Comparison of ENCODE assay signal across 7 cellular contexts in the genomic region with DNA sequence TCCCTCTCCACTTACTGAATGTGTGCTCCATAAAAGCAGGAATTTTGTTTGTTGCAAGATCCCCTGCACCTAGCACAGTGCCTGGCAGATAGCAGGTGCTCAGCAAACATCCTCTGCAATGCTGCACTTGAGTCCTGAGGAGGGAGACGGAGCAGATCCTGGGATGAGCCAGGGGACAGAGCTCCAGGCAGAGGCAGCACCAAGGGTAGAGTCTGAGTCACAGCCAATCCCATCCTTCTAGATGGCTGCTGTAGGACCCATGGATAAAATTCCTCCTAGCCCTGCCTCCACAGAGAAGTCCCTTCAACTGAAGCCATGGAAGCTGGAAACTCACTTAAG. TPM values are rescaled to one million over a fixed set of nuclear protein-coding genes. Genes with fewer than 3 reads are reported as not detected.
A peak's percentile ranks its signal among the peaks of the same experiment; 100 is the strongest.
DNase-seq lines count a peak whose midpoint lies in the region; ATAC-seq, FAIRE-seq and TF ChIP-seq lines count a peak whose summit lies in the region.
"Not testable (repeated sequence)": the region's sequence is repeated elsewhere in the genome, so short reads cannot be mapped to it uniquely, and the experiment has no call there.

No MANE protein-coding gene starts in this region.

- not testable (repeated sequence) for H3K27me3 ChIP-seq in BLaER1; HCT116 (ENCODE audit: insufficient read depth, low read length); PC-3 (ENCODE audit: low read length); RWPE2 (ENCODE audit: insufficient read depth, poor library complexity, severe bottlenecking); bronchial epithelial cell (ENCODE audit: control insufficient read depth, insufficient read depth, low read length); neural progenitor cell

- POLR2A ChIA-PET in HCT116 (lab: Charles Lee): not testable (repeated sequence)
- POLR2A ChIA-PET in PC-3 (lab: Charles Lee; ENCODE audit: unreplicated experiment): interaction anchor here (0.7 to 0.9 kb wide), 2 partner anchors 58 to 1079 kb away, joined by 3 to 5 read pairs; no protein-coding TSS in a partner anchor

- H3K4me1 ChIP-seq in BLaER1: peaks cover 50% of the 10 kb centered on the region
- not testable (repeated sequence) for H3K4me1 ChIP-seq in HCT116 (ENCODE audit: control insufficient read depth in 1 of 2, insufficient read depth in 2 of 2, low read length in 2 of 2); neural progenitor cell
- peaks cover 65% of the 10 kb centered on the region for H3K4me1 ChIP-seq in PC-3 (ENCODE audit: insufficient read depth, low read length)
- H3K4me1 ChIP-seq in RWPE2 (ENCODE audit: insufficient read depth, poor library complexity, severe bottlenecking): peaks cover 42% of the 10 kb centered on the region

- ATAC-seq in HCT116: peak; percentile 38; the same call in 1 of the 2 replicates
- peak; percentile 16 for ATAC-seq in PC-3
- peak; percentile 61 for ATAC-seq in RWPE2 (ENCODE audit: low read depth)

- TF ChIP-seq CTCF in HCT116 (IDR thresholded peaks at IDR 0.05 in 2 of 3, conservative IDR thresholded peaks at IDR 0.05 in 1 of 3; ENCODE audit: borderline replicate concordance in 1 of 3, insufficient read depth in 1 of 3, low read depth in 2 of 3, low read length in 2 of 3); PC-3 (conservative IDR thresholded peaks at IDR 0.05; ENCODE audit: low read depth, low read length); RWPE2 (IDR thresholded peaks at IDR 0.05; ENCODE audit: poor library complexity, severe bottlenecking); bronchial epithelial cell (IDR thresholded peaks at IDR 0.05; ENCODE audit: insufficient read depth, low read length, severe bottlenecking); neural progenitor cell (IDR thresholded peaks at IDR 0.05): not testable (repeated sequence)

- not testable (repeated sequence) for H3K9me3 ChIP-seq in BLaER1; HCT116 (ENCODE audit: control insufficient read depth in 1 of 2, insufficient read depth in 1 of 2, low read depth in 1 of 2, low read length in 2 of 2); PC-3 (ENCODE audit: low read length); RWPE2 (ENCODE audit: severe bottlenecking); neural progenitor cell (ENCODE audit: low read depth)

- peak overlapping the region; percentile 65 for H3K27ac Mint-ChIP-seq in neural progenitor cell

- H3K4me2 ChIP-seq in BLaER1: peak overlapping the region; percentile 62; the same call in 1 of the 2 replicates
- not testable (repeated sequence) for H3K4me2 ChIP-seq in HCT116 (ENCODE audit: low read length); neural progenitor cell
- H3K4me2 ChIP-seq in PC-3 (ENCODE audit: low read length): peak overlapping the region; percentile 48

- H3K36me3 ChIP-seq in BLaER1; HCT116 (ENCODE audit: control insufficient read depth in 1 of 2, insufficient read depth in 2 of 2, low read length in 2 of 2); PC-3 (ENCODE audit: low read depth, low read length); RWPE2 (ENCODE audit: low read depth); bronchial epithelial cell (ENCODE audit: control insufficient read depth, insufficient read depth, low read length); neural progenitor cell: not testable (repeated sequence)

- FAIRE-seq in bronchial epithelial cell (lab: Jason Lieb, UNC): not testable (repeated sequence)

- H4K20me1 ChIP-seq in BLaER1; HCT116 (ENCODE audit: insufficient read depth); PC-3 (ENCODE audit: low read length); neural progenitor cell (ENCODE audit: low read depth): not testable (repeated sequence)

- BruUV-seq in HCT116 (replicated peaks; lab: Mats Ljungman, UMichigan); PC-3 (replicated peaks; lab: Mats Ljungman, UMichigan): not testable (repeated sequence)

- not testable (repeated sequence) for H3K27ac ChIP-seq in BLaER1; HCT116 (ENCODE audit: low read depth, low read length); neural progenitor cell
- H3K27ac ChIP-seq in PC-3 (ENCODE audit: low read length) (peak overlapping the region; percentile 79), RWPE2 (ENCODE audit: poor library complexity, severe bottlenecking) (peak overlapping the region; percentile 75)

- H3K79me2 ChIP-seq in HCT116 (ENCODE audit: insufficient read depth, low read length); PC-3 (ENCODE audit: low read length); neural progenitor cell (ENCODE audit: low read depth): not testable (repeated sequence)

- RAD21 ChIA-PET in HCT116 (lab: Charles Lee; ENCODE audit: low non-redundant PET in 1 of 2, low total read pairs in 2 of 2, uncharacterized antibody in 2 of 2, unreplicated experiment in 2 of 2): not testable (repeated sequence)

- CTCF ChIA-PET in HCT116 (lab: Charles Lee): not testable (repeated sequence)
- CTCF ChIA-PET in PC-3 (lab: Charles Lee): interaction anchor here (0.6 to 1.2 kb wide), 2 partner anchors 58 to 154 kb away, joined by 3 read pairs; no protein-coding TSS in a partner anchor

- H3K4me3 ChIP-seq in BLaER1; HCT116 (replicated peaks in 1 of 2; ENCODE audit: low read depth in 1 of 2, low read length in 2 of 2); PC-3 (ENCODE audit: low read length); RWPE2 (ENCODE audit: severe bottlenecking); bronchial epithelial cell (ENCODE audit: low read depth, low read length); neural progenitor cell: not testable (repeated sequence)

- not testable (repeated sequence) for H3F3A ChIP-seq in PC-3 (ENCODE audit: low read length, unreplicated experiment); neural progenitor cell (ENCODE audit: low read depth)

- H3K9me2 ChIP-seq in HCT116 (ENCODE audit: insufficient read depth); PC-3 (replicated peaks; ENCODE audit: low read length): not testable (repeated sequence)

- intact Hi-C loops in HCT116 (cut with micrococcal nuclease): not testable (repeated sequence)
- intact Hi-C loops in PC-3 (cut with micrococcal nuclease): loop anchor here (1.0 to 10.0 kb wide), 3 partner anchors 27 to 450 kb away; no protein-coding TSS in a partner anchor

- not testable (repeated sequence) for H3K9me3 Mint-ChIP-seq in neural progenitor cell

- not testable (repeated sequence) for DNase-seq in HCT116 (ENCODE audit: low read depth, low spot score); RWPE2 (ENCODE audit: low spot score); neural progenitor cell (ENCODE audit: low spot score)
- DNase-seq in PC-3: peak; percentile 60
- peak; percentile 52 for DNase-seq in bronchial epithelial cell (ENCODE audit: low read depth)
- DNase-seq in islet precursor cell: peak; percentile 77

- not testable (repeated sequence) for TF ChIP-seq POLR2A in HCT116 (IDR thresholded peaks at IDR 0.05; ENCODE audit: borderline replicate concordance, extremely low read depth, insufficient read depth, insufficient read length)

- H3K4me3 Mint-ChIP-seq in neural progenitor cell: not testable (repeated sequence)

- not testable (repeated sequence) for H2AFZ ChIP-seq in HCT116 (ENCODE audit: low read depth, low read length, poor library complexity, severe bottlenecking); PC-3 (ENCODE audit: low read length); neural progenitor cell (replicated peaks)

- TF ChIP-seq RAD21 in HCT116 (IDR thresholded peaks at IDR 0.05; ENCODE audit: low read depth): not testable (repeated sequence)

- H3K27me3 Mint-ChIP-seq in neural progenitor cell (ENCODE audit: insufficient read depth, low read depth): peaks cover 22% of the 10 kb centered on the region

- not testable (repeated sequence) for H3K9ac ChIP-seq in BLaER1; HCT116 (ENCODE audit: low read length); neural progenitor cell
- H3K9ac ChIP-seq in PC-3 (ENCODE audit: low read length): 0 out of 2 replicates have a peak overlapping the region, but pooled peaks have one; percentile 26

- peaks cover 42% of the 10 kb centered on the region for H3K4me1 Mint-ChIP-seq in neural progenitor cell

- H3K36me3 Mint-ChIP-seq in neural progenitor cell: not testable (repeated sequence)

RNA-seq across cellular contexts. Expression of gene SULF2, which starts 59.3 kb away (rescaled TPM):
- total RNA-seq in HCT116 (2021; ENCODE audit: unreplicated experiment) (13.0 TPM), PC-3 (2014; rRNA removed) (340 and 372 TPM in 2 replicates), bronchial epithelial cell (25.3 and 31.6 TPM in 2 replicates), neural progenitor cell (ENCODE audit: low replicate concordance) (24.0 and 38.0 TPM in 2 replicates)
- 6.1 and 7.0 TPM in 2 replicates for polyA plus RNA-seq in HCT116 (2012)
